ENCODE assay signal across 16 cellular contexts in genomic region chr10:125102821-125103220, GRCh38. TPM values are rescaled to one million over a fixed set of nuclear protein-coding genes. Genes with fewer than 3 reads are reported as not detected.
DNase-seq lines count a peak whose midpoint lies in the region; ATAC-seq and TF ChIP-seq lines count a peak whose summit lies in the region.
"Had no signal": no experiment of that assay in that cellular context is flagged by ENCODE, and none has a peak within 500 bp of the region (broad histone marks: within the 10 kb centered on the region; RNA-seq: fewer than 3 reads in every experiment).

No MANE protein-coding gene starts in this region.

- H4K20me1 ChIP-seq in HCT116 (ENCODE audit: insufficient read depth), result peaks cover 15% of the 10 kb centered on the region; the same call in 1 of the 2 replicates
- H4K20me1 ChIP-seq in OCI-LY7 (ENCODE audit: insufficient read depth, low read length), result no peaks in the 10 kb centered on the region

- H3K9me3 Mint-ChIP-seq in endothelial cell (ENCODE audit: unreplicated experiment) (no peaks in the 10 kb centered on the region), neural crest cell (peaks cover under 1% of the 10 kb centered on the region), T-cell (peaks cover under 1 to 6% (median 1%) of the 10 kb centered on the region in 3 donors)
- H3K9me3 Mint-ChIP-seq: activated naive CD4-positive, alpha-beta T cell treated with anti-CD3 and anti-CD28 coated beads, Interleukin-2, amount 10 ng/mL, durations not matched to agents 7 days and 5 days had no signal

- peaks cover 24% of the 10 kb centered on the region for H3K36me3 Mint-ChIP-seq in endothelial cell (ENCODE audit: low read depth, unreplicated experiment)
- H3K36me3 Mint-ChIP-seq in neural crest cell (ENCODE audit: low read depth), result peaks cover 17% of the 10 kb centered on the region
- no peaks in the 10 kb centered on the region for H3K36me3 Mint-ChIP-seq in T-cell
- H3K36me3 Mint-ChIP-seq: activated naive CD4-positive, alpha-beta T cell treated with anti-CD3 and anti-CD28 coated beads, Interleukin-2, amount 10 ng/mL, durations not matched to agents 7 days and 5 days had no signal

- no peak overlapping the region for H3K27ac ChIP-seq in HCT116 (ENCODE audit: low read depth, low read length)
- H3K27ac ChIP-seq in OCI-LY7 (ENCODE audit: low read depth, low read length, poor library complexity, severe bottlenecking), result no peak overlapping the region
- H3K27ac ChIP-seq: SJSA1 had no signal

- ATAC-seq in HCT116 (peak; percentile 55), T-cell (replicated peaks in 1 of 4) (no peak), GM21576 (IDR thresholded peaks at IDR 0.05; ENCODE audit: unreplicated experiment) (no peak)
- ATAC-seq: sciatic nerve had no signal

- intact Hi-C loops in HCT116 (cut with micrococcal nuclease) (no loop called here), OCI-LY7 (cut with micrococcal nuclease; ENCODE audit: unreplicated experiment) (no loop called here)

- H3K36me3 ChIP-seq in HCT116 (ENCODE audit: control insufficient read depth in 1 of 2, insufficient read depth in 2 of 2, low read length in 2 of 2), result peaks cover 0 to 7% of the 10 kb centered on the region in 2 experiments; a peak in 2 of 4 replicates
- no peaks in the 10 kb centered on the region for H3K36me3 ChIP-seq in OCI-LY7 (ENCODE audit: insufficient read depth, low read length)

- no peaks in the 10 kb centered on the region for H3K27me3 ChIP-seq in HCT116 (ENCODE audit: insufficient read depth, low read length)
- H3K27me3 ChIP-seq: SJSA1 had no signal

- DNase-seq in HCT116 (ENCODE audit: low read depth, low spot score) (no peak), OCI-LY7 (ENCODE audit: low spot score) (peak; percentile 7), endothelial cell (ENCODE audit: low spot score) (no peak), neural crest cell (ENCODE audit: low read depth, low spot score) (no peak), T-cell (no peak), T-helper 2 cell (no peak)
- DNase-seq in activated CD4-positive, alpha-beta T cell treated with anti-CD3 and anti-CD28 coated beads, Interleukin-2, amount 50 U/mL, for 48 hours, result no peak
- DNase-seq: activated naive CD4-positive, alpha-beta T cell treated with anti-CD3 and anti-CD28 coated beads, Interleukin-2, amount 10 ng/mL, durations not matched to agents 7 days and 5 days; CD4-positive, alpha-beta T cell; GOT3; naive thymus-derived CD4-positive, alpha-beta T cell; NCI-H187 had no signal

- POLR2A ChIA-PET in HCT116 (lab: Charles Lee) (no interaction called here), OCI-LY7 (lab: Charles Lee) (no interaction called here), T-cell (lab: Charles Lee) (no interaction called here)

- H2AFZ ChIP-seq in HCT116 (ENCODE audit: low read depth, low read length, poor library complexity, severe bottlenecking) (no peak overlapping the region), OCI-LY7 (ENCODE audit: low read length) (no peak overlapping the region)

- RAD21 ChIA-PET in HCT116 (lab: Charles Lee; ENCODE audit: low non-redundant PET in 1 of 2, low total read pairs in 2 of 2, uncharacterized antibody in 2 of 2, unreplicated experiment in 2 of 2), result interaction anchor here in 1 of 2 experiments (1.8 kb wide), 1 partner anchor 18 kb away, joined by 5 read pairs; no protein-coding TSS in a partner anchor

- BruUV-seq in HCT116 (replicated peaks; lab: Mats Ljungman, UMichigan) (no TSS peak), OCI-LY7 (replicated peaks; lab: Mats Ljungman, UMichigan) (no TSS peak)

- peak; percentile 42 for TF ChIP-seq RAD21 in HCT116 (IDR thresholded peaks at IDR 0.05; ENCODE audit: low read depth)

- H3K4me1 ChIP-seq in HCT116 (ENCODE audit: control insufficient read depth in 1 of 2, insufficient read depth in 2 of 2, low read length in 2 of 2) (peaks cover 8 to 17% of the 10 kb centered on the region in 2 experiments; a peak in 3 of 4 replicates), OCI-LY7 (ENCODE audit: insufficient read depth, low read length, poor library complexity, severe bottlenecking) (no peaks in the 10 kb centered on the region)

- H3K27ac Mint-ChIP-seq in endothelial cell (ENCODE audit: unreplicated experiment) (peak overlapping the region; percentile 52), neural crest cell (ENCODE audit: unreplicated experiment) (peak overlapping the region; percentile 6), T-cell (no peak overlapping the region)
- H3K27ac Mint-ChIP-seq: activated naive CD4-positive, alpha-beta T cell treated with anti-CD3 and anti-CD28 coated beads, Interleukin-2, amount 10 ng/mL, durations not matched to agents 7 days and 5 days; CD4-positive, alpha-beta T cell; naive thymus-derived CD4-positive, alpha-beta T cell; stimulated activated naive CD8-positive, alpha-beta T cell treated with anti-CD3 and anti-CD28 coated beads, Interleukin-15, Interleukin-2, amounts not matched to agents 100 ng/mL and 50 ng/mL, for 24 hours had no signal

- peaks cover 99% of the 10 kb centered on the region for H3K79me2 ChIP-seq in HCT116 (ENCODE audit: insufficient read depth, low read length)
- H3K79me2 ChIP-seq in OCI-LY7 (ENCODE audit: insufficient read depth, low read depth, low read length), result no peaks in the 10 kb centered on the region

- TF ChIP-seq CTCF in HCT116 (IDR thresholded peaks at IDR 0.05 in 2 of 3, conservative IDR thresholded peaks at IDR 0.05 in 1 of 3; ENCODE audit: borderline replicate concordance in 1 of 3, insufficient read depth in 1 of 3, low read depth in 2 of 3, low read length in 2 of 3), result no peak
- TF ChIP-seq CTCF in OCI-LY7 (conservative IDR thresholded peaks at IDR 0.05; ENCODE audit: low read length), result 0 out of 2 replicates have a peak, but pooled peaks have one; percentile 12
- TF ChIP-seq CTCF in endothelial cell (IDR thresholded peaks at IDR 0.05; ENCODE audit: unreplicated experiment), result no peak
- no peak for TF ChIP-seq CTCF in neural crest cell (conservative IDR thresholded peaks at IDR 0.05)

- H3K9me2 ChIP-seq in HCT116 (ENCODE audit: insufficient read depth) (no peaks in the 10 kb centered on the region), OCI-LY7 (ENCODE audit: insufficient read depth, low read length) (no peaks in the 10 kb centered on the region)

- CTCF ChIA-PET in HCT116 (lab: Charles Lee), result no interaction called here
- CTCF ChIA-PET in OCI-LY7 (lab: Charles Lee; ENCODE audit: unreplicated experiment), result no interaction called here
- CTCF ChIA-PET in T-cell (lab: Charles Lee), result no interaction called here

- H3K4me1 Mint-ChIP-seq in endothelial cell (ENCODE audit: unreplicated experiment) (peaks cover 68% of the 10 kb centered on the region), neural crest cell (peaks cover 80% of the 10 kb centered on the region), T-cell (no peaks in the 10 kb centered on the region)
- H3K4me1 Mint-ChIP-seq: activated naive CD4-positive, alpha-beta T cell treated with anti-CD3 and anti-CD28 coated beads, Interleukin-2, amount 10 ng/mL, durations not matched to agents 7 days and 5 days had no signal

- H3K4me2 ChIP-seq in HCT116 (ENCODE audit: low read length), result no peak overlapping the region
- H3K4me2 ChIP-seq in OCI-LY7 (ENCODE audit: low read length), result no peak overlapping the region

- H3K9me3 ChIP-seq in HCT116 (ENCODE audit: control insufficient read depth in 1 of 2, insufficient read depth in 1 of 2, low read depth in 1 of 2, low read length in 2 of 2) (no peaks in the 10 kb centered on the region), OCI-LY7 (ENCODE audit: low read length) (no peaks in the 10 kb centered on the region)
- H3K9me3 ChIP-seq: SJSA1 had no signal

- TF ChIP-seq POLR2A in HCT116 (IDR thresholded peaks at IDR 0.05; ENCODE audit: borderline replicate concordance, extremely low read depth, insufficient read depth, insufficient read length), result no peak

- no peak overlapping the region for H3K9ac ChIP-seq in HCT116 (ENCODE audit: low read length)

- no peak overlapping the region for H3K4me3 Mint-ChIP-seq in endothelial cell (ENCODE audit: unreplicated experiment)
- no peak overlapping the region for H3K4me3 Mint-ChIP-seq in neural crest cell
- no peak overlapping the region for H3K4me3 Mint-ChIP-seq in T-cell
- H3K4me3 Mint-ChIP-seq: activated naive CD4-positive, alpha-beta T cell treated with anti-CD3 and anti-CD28 coated beads, Interleukin-2, amount 10 ng/mL, durations not matched to agents 7 days and 5 days; CD4-positive, alpha-beta T cell; naive thymus-derived CD4-positive, alpha-beta T cell; stimulated activated naive CD8-positive, alpha-beta T cell treated with anti-CD3 and anti-CD28 coated beads, Interleukin-15, Interleukin-2, amounts not matched to agents 100 ng/mL and 50 ng/mL, for 24 hours had no signal

- no peak overlapping the region for H3K4me3 ChIP-seq in HCT116 (replicated peaks in 1 of 2; ENCODE audit: low read depth in 1 of 2, low read length in 2 of 2)
- H3K4me3 ChIP-seq in OCI-LY7 (ENCODE audit: low read depth, low read length, poor library complexity, severe bottlenecking), result no peak overlapping the region
- H3K4me3 ChIP-seq: SJSA1 had no signal

- peaks cover 7% of the 10 kb centered on the region for H3K27me3 Mint-ChIP-seq in endothelial cell (ENCODE audit: unreplicated experiment)
- H3K27me3 Mint-ChIP-seq in neural crest cell (ENCODE audit: low read depth), result no peaks in the 10 kb centered on the region
- H3K27me3 Mint-ChIP-seq in T-cell, result peaks cover 0 to 1% of the 10 kb centered on the region in 2 donors
- H3K27me3 Mint-ChIP-seq: activated naive CD4-positive, alpha-beta T cell treated with anti-CD3 and anti-CD28 coated beads, Interleukin-2, amount 10 ng/mL, durations not matched to agents 7 days and 5 days; CD4-positive, alpha-beta T cell had no signal

TF ChIP-seq in HCT116, 20 proteins besides CTCF, POLR2A, EP300 and RAD21:
- TF ChIP-seq YY1 (IDR thresholded peaks at IDR 0.05; ENCODE audit: extremely low read depth, insufficient replicate concordance, low read depth, low read length) (no peak), FOSL1 (IDR thresholded peaks at IDR 0.05; ENCODE audit: low read depth) (no peak)
TF ChIP-seq in HCT116: peak in this region for 0.

RNA-seq across cellular contexts. Expression of gene CTBP2, which starts 57.5 kb away (rescaled TPM):
- total RNA-seq in HCT116 (2021; ENCODE audit: unreplicated experiment), result 144 TPM
- 136 and 187 TPM in 2 replicates for polyA plus RNA-seq in HCT116 (2012)
- total RNA-seq in OCI-LY7 (2014; rRNA removed; shearing (Covaris generic)), result not detected in 2 replicates
- not detected in 2 replicates for total RNA-seq in OCI-LY7 (2022)
- 145 TPM for total RNA-seq in endothelial cell (ENCODE audit: unreplicated experiment)
- total RNA-seq in neural crest cell, result 127 TPM in 2 replicates
- total RNA-seq in T-cell, result 1 to 10 TPM; 1.1 to 5.8 (median 3.1) TPM

Comparison
In these comparisons a context has a peak if more than half of its experiments do, and no peak if none do; other contexts are left out.
1. H3K27ac Mint-ChIP-seq: peak in endothelial cell (single experiment) and neural crest cell (single experiment); none in T-cell (0 of 2).
2. RNA of gene CTBP2, which starts 57.5 kb away (total RNA-seq): 145 TPM in endothelial cell (single experiment), 144 TPM in HCT116 (single experiment) and 127 TPM in neural crest cell; 1.1 to 5.8 TPM in T-cell and not detected in OCI-LY7; every median in the first group is over 10 times any median in the second.